In genomic region chr1:40712997-40713396, GRCh38 we compare ENCODE assay signal across 8 cellular contexts.
A peak's percentile ranks its signal among the peaks of the same experiment; 100 is the strongest.
DNase-seq lines count a peak whose midpoint lies in the region; ATAC-seq lines count a peak whose summit lies in the region.

No MANE protein-coding gene starts in this region.

- H3K27ac Mint-ChIP-seq in dendritic cell treated with granulocyte-macrophage colony-stimulating factor and Interleukin-4, amounts not matched to agents 40 ng/mL and 50 ng/mL, for 4 days = peak overlapping the region; percentile 80
- peak overlapping the region; percentile 59 for H3K27ac Mint-ChIP-seq in stimulated activated naive B cell treated with anti-CD40 and anti-IgM and Interleukin-4, amounts not matched to agents 10 μg/mL and 1 μg/mL and 100 μg/mL, for 72 hours

- peaks cover 56% of the 10 kb centered on the region for H3K4me1 Mint-ChIP-seq in dendritic cell treated with granulocyte-macrophage colony-stimulating factor and Interleukin-4, amounts not matched to agents 40 ng/mL and 50 ng/mL, for 4 days (ENCODE audit: low read depth)
- peaks cover 33 to 63% of the 10 kb centered on the region in 2 donors for H3K4me1 Mint-ChIP-seq in stimulated activated naive B cell treated with anti-CD40 and anti-IgM and Interleukin-4, amounts not matched to agents 10 μg/mL and 1 μg/mL and 100 μg/mL, for 72 hours

- ATAC-seq in stimulated activated naive B cell treated with anti-CD40 and anti-IgM and Interleukin-4, amounts not matched to agents 10 μg/mL and 1 μg/mL and 100 μg/mL, for 72 hours (replicated peaks) = peak; percentile 58
- ATAC-seq in HG03196 (IDR thresholded peaks at IDR 0.05; ENCODE audit: unreplicated experiment) = no peak

- peaks cover 7% of the 10 kb centered on the region for H3K36me3 Mint-ChIP-seq in dendritic cell treated with granulocyte-macrophage colony-stimulating factor and Interleukin-4, amounts not matched to agents 40 ng/mL and 50 ng/mL, for 4 days (ENCODE audit: low read depth)
- peaks cover 12 to 22% of the 10 kb centered on the region in 2 donors for H3K36me3 Mint-ChIP-seq in stimulated activated naive B cell treated with anti-CD40 and anti-IgM and Interleukin-4, amounts not matched to agents 10 μg/mL and 1 μg/mL and 100 μg/mL, for 72 hours

- intact Hi-C loops in dendritic cell treated with granulocyte-macrophage colony-stimulating factor and Interleukin-4, amounts not matched to agents 40 ng/mL and 50 ng/mL, for 4 days (cut with micrococcal nuclease) = no loop called here

- H3K27me3 Mint-ChIP-seq in dendritic cell treated with granulocyte-macrophage colony-stimulating factor and Interleukin-4, amounts not matched to agents 40 ng/mL and 50 ng/mL, for 4 days = no peaks in the 10 kb centered on the region
- H3K27me3 Mint-ChIP-seq in stimulated activated naive B cell treated with anti-CD40 and anti-IgM and Interleukin-4, amounts not matched to agents 10 μg/mL and 1 μg/mL and 100 μg/mL, for 72 hours = no peaks in the 10 kb centered on the region

- H3K4me3 Mint-ChIP-seq in dendritic cell treated with granulocyte-macrophage colony-stimulating factor and Interleukin-4, amounts not matched to agents 40 ng/mL and 50 ng/mL, for 4 days = no peak overlapping the region
- H3K4me3 Mint-ChIP-seq in stimulated activated naive B cell treated with anti-CD40 and anti-IgM and Interleukin-4, amounts not matched to agents 10 μg/mL and 1 μg/mL and 100 μg/mL, for 72 hours = peak overlapping the region; percentile 49 to 61

- DNase-seq in SIG-M5 treated with dmso at 0.1 percent for 504 hours (lab: John Stamatoyannopoulos, UW; ENCODE audit: unreplicated experiment) = peak; percentile 76
- DNase-seq in SIG-M5 (lab: John Stamatoyannopoulos, UW) = no peak
- DNase-seq in OCI-M1 (lab: John Stamatoyannopoulos, UW) = peak; percentile 85
- peak; percentile 44 for DNase-seq in stimulated activated naive B cell treated with anti-CD40 and anti-IgM and Interleukin-4, amounts not matched to agents 10 μg/mL and 1 μg/mL and 100 μg/mL, for 72 hours
- no peak for DNase-seq in cortex of kidney (lab: John Stamatoyannopoulos, UW)
- no peak for DNase-seq in NCI-H2227 (lab: John Stamatoyannopoulos, UW; ENCODE audit: unreplicated experiment)

- no peaks in the 10 kb centered on the region for H3K9me3 Mint-ChIP-seq in dendritic cell treated with granulocyte-macrophage colony-stimulating factor and Interleukin-4, amounts not matched to agents 40 ng/mL and 50 ng/mL, for 4 days
- peaks cover 0 to 2% of the 10 kb centered on the region in 2 donors for H3K9me3 Mint-ChIP-seq in stimulated activated naive B cell treated with anti-CD40 and anti-IgM and Interleukin-4, amounts not matched to agents 10 μg/mL and 1 μg/mL and 100 μg/mL, for 72 hours

Comparison
In these comparisons a context has a peak if more than half of its experiments do, and no peak if none do; other contexts are left out.
1. DNase-seq: peak in SIG-M5 treated with dmso at 0.1 percent for 504 hours (single experiment), OCI-M1 (single experiment) and stimulated activated naive B cell treated with anti-CD40 and anti-IgM and Interleukin-4, amounts not matched to agents 10 μg/mL and 1 μg/mL and 100 μg/mL, for 72 hours (single experiment); none in SIG-M5 (single experiment), cortex of kidney (single experiment) and NCI-H2227 (single experiment).